In genomic region chr12:29225834-29226233, GRCh38 we compare ENCODE assay signal across 1 cellular context.
TF ChIP-seq lines count a peak whose summit lies in the region.

No MANE protein-coding gene starts in this region.

TF ChIP-seq in GM23338, 12 proteins besides CTCF, POLR2A, EP300 and RAD21:
- TF ChIP-seq ZNF462 (CRISPR knock-in tag; IDR thresholded peaks at IDR 0.05) = no peak
- TF ChIP-seq NANOG (IDR thresholded peaks at IDR 0.05; ENCODE audit: borderline replicate concordance) = no peak
- TF ChIP-seq ETS1 (IDR thresholded peaks at IDR 0.05) = no peak
- no peak for TF ChIP-seq ZNF331 (CRISPR knock-in tag; IDR thresholded peaks at IDR 0.05; ENCODE audit: low read depth)
